ENCODE assay signal across 1 cellular context in genomic region chr16:15778204-15778743, GRCh38.
A peak's percentile ranks its signal among the peaks of the same experiment; 100 is the strongest.
TF ChIP-seq lines count a peak whose summit lies in the region.

No MANE protein-coding gene starts in this region.

TF ChIP-seq in HepG2, 621 proteins besides CTCF, POLR2A, EP300 and RAD21 (continued from another document and continues in another):
- TF ChIP-seq ZXDC (CRISPR knock-in tag; IDR thresholded peaks at IDR 0.05) (no peak), HINFP (CRISPR knock-in tag; IDR thresholded peaks at IDR 0.05; ENCODE audit: low read depth) (0 out of 2 replicates have a peak, but pooled peaks have one; percentile 18), ZNF367 (CRISPR knock-in tag; IDR thresholded peaks at IDR 0.05; ENCODE audit: borderline replicate concordance) (no peak), ZNF678 (CRISPR knock-in tag; IDR thresholded peaks at IDR 0.05) (no peak), ZFP1 (CRISPR knock-in tag; IDR thresholded peaks at IDR 0.05) (no peak), EZH2 (conservative IDR thresholded peaks at IDR 0.05; ENCODE audit: low read depth, low read length) (no peak), ZBTB20 (CRISPR knock-in tag; IDR thresholded peaks at IDR 0.05; ENCODE audit: borderline replicate concordance, low read depth) (no peak), REST (IDR thresholded peaks at IDR 0.05; ENCODE audit: borderline replicate concordance in 1 of 2, low read depth in 1 of 2, low read length in 2 of 2) (no peak), SNAPC5 (CRISPR knock-in tag; IDR thresholded peaks at IDR 0.05; ENCODE audit: borderline replicate concordance) (no peak), KMT2B (CRISPR knock-in tag; IDR thresholded peaks at IDR 0.05) (no peak), SRY (CRISPR knock-in tag; IDR thresholded peaks at IDR 0.05) (peak; percentile 13; the same call in 1 of the 2 replicates), ZNF746 (CRISPR knock-in tag; IDR thresholded peaks at IDR 0.05) (0 out of 2 replicates have a peak, but pooled peaks have one; percentile 32), ZNF713 (CRISPR knock-in tag; IDR thresholded peaks at IDR 0.05) (no peak), HBP1 (CRISPR knock-in tag; IDR thresholded peaks at IDR 0.05; ENCODE audit: low read depth) (0 out of 2 replicates have a peak, but pooled peaks have one; percentile 27), MXD4 (CRISPR knock-in tag; IDR thresholded peaks at IDR 0.05) (0 out of 2 replicates have a peak, but pooled peaks have one; percentile 5), RXRA (CRISPR knock-in tag; IDR thresholded peaks at IDR 0.05) (no peak), MXI1 (IDR thresholded peaks at IDR 0.05; ENCODE audit: borderline replicate concordance, low read depth, low read length) (no peak), ZNF597 (CRISPR knock-in tag; IDR thresholded peaks at IDR 0.05) (no peak), ZNF710 (CRISPR knock-in tag; IDR thresholded peaks at IDR 0.05; ENCODE audit: borderline replicate concordance) (no peak), RBM22 (optimal IDR thresholded peaks at IDR 0.05; ENCODE audit: low read length) (no peak), CREM (IDR thresholded peaks at IDR 0.05) (no peak), CREM (CRISPR knock-in tag; IDR thresholded peaks at IDR 0.05) (0 out of 2 replicates have a peak, but pooled peaks have one; percentile 9), PRDM10 (CRISPR knock-in tag; IDR thresholded peaks at IDR 0.05; ENCODE audit: low read depth) (no peak), TRAFD1 (CRISPR knock-in tag; IDR thresholded peaks at IDR 0.05; ENCODE audit: borderline replicate concordance) (no peak), GPN1 (CRISPR knock-in tag; IDR thresholded peaks at IDR 0.05; ENCODE audit: borderline replicate concordance) (no peak)
